ENCODE assay signal across 9 cellular contexts in genomic region chr6:82251942-82252341, GRCh38. TPM values are rescaled to one million over a fixed set of nuclear protein-coding genes. Genes with fewer than 3 reads are reported as not detected.
A peak's percentile ranks its signal among the peaks of the same experiment; 100 is the strongest.
DNase-seq lines count a peak whose midpoint lies in the region; ATAC-seq, FAIRE-seq and TF ChIP-seq lines count a peak whose summit lies in the region.
"Had no signal": no experiment of that assay in that cellular context is flagged by ENCODE, and none has a peak within 500 bp of the region (broad histone marks: within the 10 kb centered on the region; RNA-seq: fewer than 3 reads in every experiment).

No MANE protein-coding gene starts in this region.

- peak; percentile 69 to 75 for TF ChIP-seq RAD21 in liver (IDR thresholded peaks at IDR 0.05)

- H3K4me2 ChIP-seq in MM.1S (ENCODE audit: low read depth, low read length) = no peak overlapping the region

- ATAC-seq in HG03521 (IDR thresholded peaks at IDR 0.05; ENCODE audit: unreplicated experiment) (no peak), HG03280 (IDR thresholded peaks at IDR 0.05; ENCODE audit: unreplicated experiment) (no peak), GM21390 (IDR thresholded peaks at IDR 0.05; ENCODE audit: unreplicated experiment) (no peak)

- H3K4me3 ChIP-seq in MM.1S (ENCODE audit: low read length) = no peak overlapping the region
- H3K4me3 ChIP-seq in ascending aorta = no peak overlapping the region
- no peak overlapping the region for H3K4me3 ChIP-seq in liver (ENCODE audit: low read depth in 1 of 3, low read length in 3 of 3)
- H3K4me3 ChIP-seq: SJSA1 had no signal

- H3K9me2 ChIP-seq in MM.1S (replicated peaks; ENCODE audit: insufficient read depth, low read length) = no peaks in the 10 kb centered on the region

- H3K27me3 ChIP-seq in MM.1S (replicated peaks; ENCODE audit: insufficient read depth, low read length) (no peaks in the 10 kb centered on the region), ascending aorta (no peaks in the 10 kb centered on the region), liver (ENCODE audit: control insufficient read depth in 4 of 4, insufficient read depth in 4 of 4, low read length in 3 of 4) (no peaks in the 10 kb centered on the region)
- H3K27me3 ChIP-seq: SJSA1 had no signal

- TF ChIP-seq CTCF in MM.1S (IDR thresholded peaks at IDR 0.05; ENCODE audit: low read length) = peak; percentile 44
- TF ChIP-seq CTCF in ascending aorta (IDR thresholded peaks at IDR 0.05) = peak; percentile 29 to 61 (median 30)
- peak; percentile 45 for TF ChIP-seq CTCF in liver (IDR thresholded peaks at IDR 0.05; ENCODE audit: low read depth, low read length, missing input control)

- H2AFZ ChIP-seq in MM.1S (ENCODE audit: low read length) = no peak overlapping the region

- no peaks in the 10 kb centered on the region for H4K20me1 ChIP-seq in MM.1S (ENCODE audit: insufficient read depth, low read length)

- H3F3A ChIP-seq in MM.1S (ENCODE audit: insufficient read depth, low read length) = peaks cover under 1% of the 10 kb centered on the region; the same call in 1 of the 2 replicates

- H3K36me3 ChIP-seq in MM.1S (replicated peaks; ENCODE audit: insufficient read depth, low read length) (no peaks in the 10 kb centered on the region), ascending aorta (no peaks in the 10 kb centered on the region), liver (ENCODE audit: control insufficient read depth in 4 of 4, insufficient read depth in 3 of 4, low read depth in 1 of 4, low read length in 3 of 4) (no peaks in the 10 kb centered on the region)

- intact Hi-C loops in ascending aorta (cut with DNase I) = loop anchor here (2.0 kb wide), 1 partner anchor 807 kb away; no protein-coding TSS in a partner anchor

- DNase-seq in MM.1S (peak; percentile 42), ascending aorta (ENCODE audit: low spot score in 2 of 2) (no peak), COLO668 (lab: John Stamatoyannopoulos, UW; ENCODE audit: unreplicated experiment) (no peak)

- FAIRE-seq in G401.6 (lab: Jason Lieb, UNC) = peak; percentile 97

- H3K27ac ChIP-seq in MM.1S (ENCODE audit: low read length) (no peak overlapping the region), ascending aorta (no peak overlapping the region), liver (ENCODE audit: low read depth in 1 of 2, low read length in 2 of 2) (no peak overlapping the region)
- H3K27ac ChIP-seq: SJSA1 had no signal

- H3K9ac ChIP-seq in MM.1S (ENCODE audit: low read length) (no peak overlapping the region), liver (ENCODE audit: low read depth in 1 of 2, low read length in 2 of 2) (no peak overlapping the region)

- peaks cover 7% of the 10 kb centered on the region; the same call in 1 of the 2 replicates for H3K4me1 ChIP-seq in MM.1S (ENCODE audit: low read length)
- H3K4me1 ChIP-seq in ascending aorta = peaks cover 0 to 9% of the 10 kb centered on the region in 2 donors
- H3K4me1 ChIP-seq in liver (ENCODE audit: control insufficient read depth in 4 of 4, insufficient read depth in 4 of 4, low read length in 3 of 4) = peaks cover 0 to 10% (median 7%) of the 10 kb centered on the region in 4 donors

- peaks cover 6% of the 10 kb centered on the region for H3K79me2 ChIP-seq in MM.1S (ENCODE audit: low read length)

- no peaks in the 10 kb centered on the region for H3K9me3 ChIP-seq in MM.1S (replicated peaks; ENCODE audit: insufficient read depth, low read length)
- no peaks in the 10 kb centered on the region for H3K9me3 ChIP-seq in ascending aorta
- H3K9me3 ChIP-seq in liver (ENCODE audit: control insufficient read depth in 4 of 4, low read length in 3 of 4) = no peaks in the 10 kb centered on the region

TF ChIP-seq in liver, 16 proteins besides CTCF, POLR2A, EP300 and RAD21:
- TF ChIP-seq SP1 (IDR thresholded peaks at IDR 0.05) (no peak), RXRA (IDR thresholded peaks at IDR 0.05) (peak in 1 of 2 donors; percentile 9)

RNA-seq across cellular contexts. Expression of gene IBTK, which starts 4.4 kb away (rescaled TPM):
- total RNA-seq in ascending aorta = 8.8 TPM
- total RNA-seq in liver = 10 to 100 TPM; 22.3 to 66.8 TPM
- polyA plus RNA-seq in liver = 10 to 100 TPM; 14.1 to 19.8 TPM
